In the genomic region with DNA sequence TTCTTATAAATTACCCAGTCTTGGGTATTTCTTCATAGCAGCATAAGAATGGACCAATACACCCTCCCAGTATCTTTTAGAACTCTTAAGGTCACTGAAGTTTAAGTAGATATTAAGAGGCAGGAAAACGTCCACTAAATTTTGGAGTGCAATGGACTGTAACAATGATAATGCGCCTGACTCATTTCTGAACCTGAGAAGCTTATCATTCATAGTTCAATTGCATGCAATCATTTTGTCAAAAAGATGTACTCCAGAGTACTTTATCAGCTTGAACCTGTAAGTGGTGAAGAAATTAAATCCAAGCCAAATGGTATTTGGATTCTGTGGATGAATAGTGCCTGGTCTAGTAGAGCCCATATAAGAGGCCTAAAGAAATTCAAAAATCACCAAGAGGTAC, we compare ENCODE assay signal across 19 cellular contexts.
DNase-seq lines count a peak whose midpoint lies in the region; ATAC-seq, FAIRE-seq and TF ChIP-seq lines count a peak whose summit lies in the region.
"Had no signal": no experiment of that assay in that cellular context is flagged by ENCODE, and none has a peak within 500 bp of the region (broad histone marks: within the 10 kb centered on the region; RNA-seq: fewer than 3 reads in every experiment).

No MANE protein-coding gene starts in this region.

- H3K4me3 ChIP-seq in neural cell (ENCODE audit: low read length), result no peak overlapping the region
- H3K4me3 ChIP-seq in effector memory CD4-positive, alpha-beta T cell (ENCODE audit: insufficient read depth, low read depth, low read length, poor library complexity, severe bottlenecking), result no peak overlapping the region
- H3K4me3 ChIP-seq: GM12878, HAP-1 had no signal

- no peak for TF ChIP-seq RAD21 in neural cell (conservative IDR thresholded peaks at IDR 0.05)

- peak; percentile 41 for TF ChIP-seq EP300 in neural cell (conservative IDR thresholded peaks at IDR 0.05; ENCODE audit: poor library complexity, severe bottlenecking)

- no peaks in the 10 kb centered on the region for H3K4me1 ChIP-seq in effector memory CD4-positive, alpha-beta T cell (ENCODE audit: control insufficient read depth, insufficient read depth, low read length, poor library complexity, severe bottlenecking)
- H3K4me1 ChIP-seq: HAP-1 had no signal

- TF ChIP-seq CTCF in neural cell (IDR thresholded peaks at IDR 0.05; ENCODE audit: poor library complexity, severe bottlenecking), result no peak

- H4K20me1 ChIP-seq in neural cell (ENCODE audit: insufficient read depth), result no peaks in the 10 kb centered on the region

- H3K9me3 ChIP-seq in neural cell (ENCODE audit: low read length), result no peaks in the 10 kb centered on the region
- no peaks in the 10 kb centered on the region for H3K9me3 ChIP-seq in effector memory CD4-positive, alpha-beta T cell (ENCODE audit: control insufficient read depth, low read length)
- H3K9me3 ChIP-seq: HAP-1 had no signal

- H3K79me2 ChIP-seq in neural cell (replicated peaks; ENCODE audit: insufficient read depth, low read length), result no peaks in the 10 kb centered on the region

- ATAC-seq in HG03280 (IDR thresholded peaks at IDR 0.05; ENCODE audit: unreplicated experiment), result no peak
- no peak for ATAC-seq in GM18858 (IDR thresholded peaks at IDR 0.05; ENCODE audit: unreplicated experiment)
- ATAC-seq: GM12878 had no signal

- H3K9me2 ChIP-seq in neural cell (ENCODE audit: insufficient read depth, low read length), result no peaks in the 10 kb centered on the region

- TF ChIP-seq POLR2A in erythroblast (IDR thresholded peaks at IDR 0.05; ENCODE audit: low read length), result no peak

- H3F3A ChIP-seq in neural cell (ENCODE audit: insufficient read depth, low read length, poor library complexity, severe bottlenecking), result no peaks in the 10 kb centered on the region

- peak; percentile 13 for FAIRE-seq in HTR-8/SVneo (lab: Jason Lieb, UNC)
- FAIRE-seq: GM12878, H54 had no signal

- H3K36me3 ChIP-seq in neural cell (ENCODE audit: insufficient read depth, low read length), result no peaks in the 10 kb centered on the region
- H3K36me3 ChIP-seq in effector memory CD4-positive, alpha-beta T cell (ENCODE audit: control insufficient read depth, insufficient read depth, low read length), result no peaks in the 10 kb centered on the region
- H3K36me3 ChIP-seq: HAP-1 had no signal

- no peak overlapping the region for H2AFZ ChIP-seq in neural cell (ENCODE audit: low read depth, low read length)

- H3K9ac ChIP-seq in neural cell (ENCODE audit: low read length), result no peak overlapping the region

- DNase-seq in HTR-8/SVneo (ENCODE audit: insufficient read length, low spot score), result no peak
- peak; percentile 79 for DNase-seq in NCI-H226
- DNase-seq in amniotic epithelial cell (ENCODE audit: low read depth), result peak; percentile 49
- DNase-seq in effector memory CD4-positive, alpha-beta T cell, result no peak
- DNase-seq in erythroblast (lab: John Stamatoyannopoulos, UW), result no peak
- DNase-seq: C1 segment of cervical spinal cord, Calu3, COR-L47, DMS53, EL, GDM1, GOT3, HFFc6 had no signal

- H3K27ac ChIP-seq in neural cell (ENCODE audit: low read length), result no peak overlapping the region
- H3K27ac ChIP-seq in effector memory CD4-positive, alpha-beta T cell (ENCODE audit: insufficient read depth, low read length, poor library complexity, severe bottlenecking), result no peak overlapping the region

- H3K27me3 ChIP-seq in neural cell (ENCODE audit: insufficient read depth, low read depth, low read length), result no peaks in the 10 kb centered on the region
- no peaks in the 10 kb centered on the region for H3K27me3 ChIP-seq in effector memory CD4-positive, alpha-beta T cell (replicated peaks; ENCODE audit: control insufficient read depth, insufficient read depth, low read length, poor library complexity, severe bottlenecking)

- no peak overlapping the region for H3K4me2 ChIP-seq in neural cell (ENCODE audit: low read length)

TF ChIP-seq in neural cell, 6 proteins besides CTCF, POLR2A, EP300 and RAD21:
- TF ChIP-seq, protein P1, sequence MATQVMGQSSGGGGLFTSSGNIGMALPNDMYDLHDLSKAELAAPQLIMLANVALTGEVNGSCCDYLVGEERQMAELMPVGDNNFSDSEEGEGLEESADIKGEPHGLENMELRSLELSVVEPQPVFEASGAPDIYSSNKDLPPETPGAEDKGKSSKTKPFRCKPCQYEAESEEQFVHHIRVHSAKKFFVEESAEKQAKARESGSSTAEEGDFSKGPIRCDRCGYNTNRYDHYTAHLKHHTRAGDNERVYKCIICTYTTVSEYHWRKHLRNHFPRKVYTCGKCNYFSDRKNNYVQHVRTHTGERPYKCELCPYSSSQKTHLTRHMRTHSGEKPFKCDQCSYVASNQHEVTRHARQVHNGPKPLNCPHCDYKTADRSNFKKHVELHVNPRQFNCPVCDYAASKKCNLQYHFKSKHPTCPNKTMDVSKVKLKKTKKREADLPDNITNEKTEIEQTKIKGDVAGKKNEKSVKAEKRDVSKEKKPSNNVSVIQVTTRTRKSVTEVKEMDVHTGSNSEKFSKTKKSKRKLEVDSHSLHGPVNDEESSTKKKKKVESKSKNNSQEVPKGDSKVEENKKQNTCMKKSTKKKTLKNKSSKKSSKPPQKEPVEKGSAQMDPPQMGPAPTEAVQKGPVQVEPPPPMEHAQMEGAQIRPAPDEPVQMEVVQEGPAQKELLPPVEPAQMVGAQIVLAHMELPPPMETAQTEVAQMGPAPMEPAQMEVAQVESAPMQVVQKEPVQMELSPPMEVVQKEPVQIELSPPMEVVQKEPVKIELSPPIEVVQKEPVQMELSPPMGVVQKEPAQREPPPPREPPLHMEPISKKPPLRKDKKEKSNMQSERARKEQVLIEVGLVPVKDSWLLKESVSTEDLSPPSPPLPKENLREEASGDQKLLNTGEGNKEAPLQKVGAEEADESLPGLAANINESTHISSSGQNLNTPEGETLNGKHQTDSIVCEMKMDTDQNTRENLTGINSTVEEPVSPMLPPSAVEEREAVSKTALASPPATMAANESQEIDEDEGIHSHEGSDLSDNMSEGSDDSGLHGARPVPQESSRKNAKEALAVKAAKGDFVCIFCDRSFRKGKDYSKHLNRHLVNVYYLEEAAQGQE (IDR thresholded peaks at IDR 0.05; ENCODE audit: borderline replicate concordance), result no peak
- TF ChIP-seq POLR2AphosphoS5 (IDR thresholded peaks at IDR 0.05) (no peak), SMC3 (conservative IDR thresholded peaks at IDR 0.05; ENCODE audit: poor library complexity) (no peak), EZH2 (IDR thresholded peaks at IDR 0.05; ENCODE audit: borderline replicate concordance, insufficient read depth, low read length, poor library complexity, severe bottlenecking) (no peak), MXI1 (conservative IDR thresholded peaks at IDR 0.05; ENCODE audit: poor library complexity, severe bottlenecking) (no peak), TAF1 (IDR thresholded peaks at IDR 0.05; ENCODE audit: low read depth) (no peak)

Comparison
In these comparisons a context has a peak if more than half of its experiments do, and no peak if none do; other contexts are left out.
1. DNase-seq: peak in NCI-H226 (single experiment) and amniotic epithelial cell (single experiment); none in HTR-8/SVneo (single experiment), effector memory CD4-positive, alpha-beta T cell (0 of 3) and erythroblast (0 of 2).